ENCODE assay signal across 1 cellular context in the genomic region with DNA sequence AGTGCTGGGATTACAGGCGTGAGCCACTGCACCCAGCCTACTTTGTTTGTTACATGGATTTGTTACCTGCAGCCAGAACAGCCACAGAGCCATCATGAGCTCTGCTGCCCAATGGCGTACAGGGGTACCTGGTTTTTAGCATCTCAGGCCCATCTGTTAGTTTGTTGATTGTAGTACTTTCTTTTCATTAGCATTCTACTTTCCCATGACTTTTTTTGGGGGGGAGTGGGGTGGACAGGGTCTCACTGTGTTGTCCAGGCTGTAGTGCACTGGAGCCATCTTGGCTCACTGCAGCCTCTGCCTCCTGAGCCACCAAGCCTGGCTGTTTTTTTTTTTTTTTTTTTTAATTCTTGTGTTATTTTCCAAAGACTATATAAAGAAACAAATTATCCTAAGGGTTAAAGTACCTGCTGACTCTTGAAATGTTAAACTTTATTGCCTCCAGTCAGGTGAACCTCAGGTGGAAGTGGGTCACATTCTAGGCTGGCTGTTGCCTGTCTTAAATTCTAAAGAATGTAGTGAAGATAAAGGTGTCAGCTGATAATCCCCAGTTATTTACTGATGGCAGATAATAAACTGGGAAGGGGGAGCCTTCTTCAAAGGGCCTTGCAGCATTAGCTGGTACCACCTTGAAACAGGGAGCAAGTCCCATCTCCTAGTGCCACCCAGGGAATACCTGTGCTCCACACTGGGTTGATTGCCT.
TF ChIP-seq lines count a peak whose summit lies in the region.

No MANE protein-coding gene starts in this region.

TF ChIP-seq in HepG2, 621 proteins besides CTCF, POLR2A, EP300 and RAD21:
- TF ChIP-seq, protein P1, sequence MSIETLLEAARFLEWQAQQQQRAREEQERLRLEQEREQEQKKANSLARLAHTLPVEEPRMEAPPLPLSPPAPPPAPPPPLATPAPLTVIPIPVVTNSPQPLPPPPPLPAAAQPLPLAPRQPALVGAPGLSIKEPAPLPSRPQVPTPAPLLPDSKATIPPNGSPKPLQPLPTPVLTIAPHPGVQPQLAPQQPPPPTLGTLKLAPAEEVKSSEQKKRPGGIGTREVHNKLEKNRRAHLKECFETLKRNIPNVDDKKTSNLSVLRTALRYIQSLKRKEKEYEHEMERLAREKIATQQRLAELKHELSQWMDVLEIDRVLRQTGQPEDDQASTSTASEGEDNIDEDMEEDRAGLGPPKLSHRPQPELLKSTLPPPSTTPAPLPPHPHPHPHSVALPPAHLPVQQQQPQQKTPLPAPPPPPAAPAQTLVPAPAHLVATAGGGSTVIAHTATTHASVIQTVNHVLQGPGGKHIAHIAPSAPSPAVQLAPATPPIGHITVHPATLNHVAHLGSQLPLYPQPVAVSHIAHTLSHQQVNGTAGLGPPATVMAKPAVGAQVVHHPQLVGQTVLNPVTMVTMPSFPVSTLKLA (IDR thresholded peaks at IDR 0.05): no peak
- TF ChIP-seq ZNF253 (CRISPR knock-in tag; IDR thresholded peaks at IDR 0.05; ENCODE audit: borderline replicate concordance) (no peak), HOXA3 (CRISPR knock-in tag; IDR thresholded peaks at IDR 0.05) (no peak), MED8 (CRISPR knock-in tag; IDR thresholded peaks at IDR 0.05; ENCODE audit: insufficient replicate concordance) (no peak), ZSCAN22 (CRISPR knock-in tag; IDR thresholded peaks at IDR 0.05) (no peak), SMAD9 (CRISPR knock-in tag; IDR thresholded peaks at IDR 0.05) (no peak), ZNF121 (CRISPR knock-in tag; IDR thresholded peaks at IDR 0.05) (peak; percentile 83; the same call in 1 of the 2 replicates)
